ENCODE assay signal across 13 cellular contexts in genomic region chr14:69038449-69039286, GRCh38. TPM values are rescaled to one million over a fixed set of nuclear protein-coding genes. Genes with fewer than 3 reads are reported as not detected.
DNase-seq lines count a peak whose midpoint lies in the region; ATAC-seq, FAIRE-seq and TF ChIP-seq lines count a peak whose summit lies in the region.
"Had no signal": no experiment of that assay in that cellular context is flagged by ENCODE, and none has a peak within 500 bp of the region (broad histone marks: within the 10 kb centered on the region; RNA-seq: fewer than 3 reads in every experiment).

No MANE protein-coding gene starts in this region.

- in situ Hi-C loops in GM12878 (cut with MboI) (no loop called here), transverse colon (cut with MboI; ENCODE audit: low pct_ligation_motif_present in 1 of 4, low pct_unique_long_range_greater_than_20kb in 1 of 4, low sequenced_read_pairs in 3 of 4) (no loop called here)

- SMC1A ChIA-PET in GM12878 (lab: Charles Lee; ENCODE audit: uncharacterized antibody, unreplicated experiment) = interaction anchor here (1.1 kb wide), 2 partner anchors 12 to 22 kb away, joined by 3 read pairs; no protein-coding TSS in a partner anchor

- H3K9ac ChIP-seq in GM12878 (ENCODE audit: control insufficient read depth, insufficient read depth, low read length) = no peak overlapping the region
- no peak overlapping the region for H3K9ac ChIP-seq in keratinocyte (ENCODE audit: control insufficient read depth, extremely low read depth, insufficient read depth, low read length)

- DNase-seq in NCI-H146 (lab: John Stamatoyannopoulos, UW) (peak; percentile 7), NCI-H146 treated with DMSO at 0.1 percent for 48 hours (lab: John Stamatoyannopoulos, UW; ENCODE audit: unreplicated experiment) (no peak), GM12878 (ENCODE audit: low read depth, low spot score) (no peak), keratinocyte (ENCODE audit: low read depth, low spot score) (no peak), transverse colon (no peak), ecto neural progenitor cell (ENCODE audit: low spot score) (no peak), SW480 (ENCODE audit: low spot score) (no peak)
- DNase-seq: activated CD8-positive, alpha-beta T cell treated with anti-CD3 and anti-CD28 coated beads, Interleukin-2, amount 10 ng/mL, durations not matched to agents 7 days and 5 days; NCI-H748 treated with DMSO at 0.1 percent for 48 hours had no signal

- H3K4me2 ChIP-seq in GM12878 (ENCODE audit: control insufficient read depth, insufficient read depth) (no peak overlapping the region), keratinocyte (ENCODE audit: control insufficient read depth, extremely low read depth, insufficient read depth, low read depth, low read length) (peak overlapping the region; percentile 23)

- H3K36me3 ChIP-seq in GM12878 (ENCODE audit: control insufficient read depth in 2 of 2, insufficient read depth in 2 of 2, low read length in 1 of 2) (no peaks in the 10 kb centered on the region), keratinocyte (ENCODE audit: control insufficient read depth in 2 of 2, extremely low read depth in 1 of 2, insufficient read depth in 2 of 2, low read length in 2 of 2) (no peaks in the 10 kb centered on the region), transverse colon (no peaks in the 10 kb centered on the region)

- no peak for TF ChIP-seq EP300 in GM12878 (IDR thresholded peaks at IDR 0.05; ENCODE audit: borderline replicate concordance in 1 of 2, control insufficient read depth in 1 of 2, low read depth in 2 of 2, low read length in 2 of 2)
- no peak for TF ChIP-seq EP300 in transverse colon (IDR thresholded peaks at IDR 0.05; ENCODE audit: low read depth)

- no TSS peak for BruUV-seq in GM12878 (replicated peaks; lab: Mats Ljungman, UMichigan)

- dilution Hi-C loops in keratinocyte (cut with MboI; ENCODE audit: extremely low pct_ligation_motif_present, low sequenced_read_pairs) = no loop called here

- FAIRE-seq in GM12878 (lab: Jason Lieb, UNC) (no peak), keratinocyte (lab: Jason Lieb, UNC) (no peak)
- FAIRE-seq: bronchial epithelial cell had no signal

- no peaks in the 10 kb centered on the region for H3K79me2 ChIP-seq in GM12878 (ENCODE audit: control insufficient read depth, insufficient read depth, low read length)
- no peaks in the 10 kb centered on the region for H3K79me2 ChIP-seq in keratinocyte (ENCODE audit: control insufficient read depth, insufficient read depth, low read length)

- ATAC-seq in GM12878 (no peak), HG02870 (IDR thresholded peaks at IDR 0.05; ENCODE audit: unreplicated experiment) (no peak)
- ATAC-seq: activated CD8-positive, alpha-beta T cell treated with anti-CD3 and anti-CD28 coated beads, Interleukin-2, amount 10 ng/mL, durations not matched to agents 7 days and 5 days had no signal

- no peak for TF ChIP-seq POLR2A in GM12878 (IDR thresholded peaks at IDR 0.05; ENCODE audit: low read depth, low read length)
- TF ChIP-seq POLR2A in transverse colon (IDR thresholded peaks at IDR 0.05) = no peak

- H3K9me3 ChIP-seq in GM12878 (replicated peaks; ENCODE audit: control insufficient read depth, insufficient read depth, low read length) (no peaks in the 10 kb centered on the region), keratinocyte (ENCODE audit: control insufficient read depth, low read depth, low read length) (no peaks in the 10 kb centered on the region), transverse colon (no peaks in the 10 kb centered on the region)

- 26% methylated on average over 7 of the region's 7 CpGs for WGBS in GM12878 (ENCODE audit: insufficient coverage, insufficient replicate concordance, low lambda C conversion rate, missing lambda C conversion rate)
- 46 to 67% methylated on average over 1 to 7 of the region's 7 CpGs for WGBS in transverse colon (ENCODE audit: low coverage in 1 of 2), 2 donors

- H3K27ac ChIP-seq in GM12878 (ENCODE audit: control insufficient read depth, insufficient read depth) (no peak overlapping the region), keratinocyte (ENCODE audit: control insufficient read depth, insufficient read depth, low read length) (no peak overlapping the region), transverse colon (peak overlapping the region; percentile 1 to 56 (median 46))
- H3K27ac ChIP-seq: 22Rv1 had no signal

- no peak overlapping the region for H2AFZ ChIP-seq in GM12878 (ENCODE audit: control insufficient read depth, low read depth, low read length)
- H2AFZ ChIP-seq in keratinocyte (ENCODE audit: control insufficient read depth, low read length) = no peak overlapping the region

- H3K4me3 ChIP-seq in GM12878 (no peak overlapping the region), keratinocyte (ENCODE audit: control insufficient read depth in 2 of 3, extremely low read depth in 1 of 3, insufficient read depth in 2 of 3, low read depth in 1 of 3, low read length in 3 of 3) (no peak overlapping the region), transverse colon (no peak overlapping the region)
- H3K4me3 ChIP-seq: lung had no signal

- TF ChIP-seq CTCF in GM12878 (IDR thresholded peaks at IDR 0.05 in 2 of 3, conservative IDR thresholded peaks at IDR 0.05 in 1 of 3; ENCODE audit: control insufficient read depth in 2 of 3, extremely low read depth in 1 of 3, insufficient read depth in 1 of 3, low read depth in 3 of 3, low read length in 3 of 3) = no peak
- no peak for TF ChIP-seq CTCF in keratinocyte (optimal IDR thresholded peaks at IDR 0.05 in 1 of 3, IDR thresholded peaks at IDR 0.05 in 1 of 3, conservative IDR thresholded peaks at IDR 0.05 in 1 of 3; ENCODE audit: extremely low read depth in 1 of 3, insufficient read depth in 2 of 3, low read length in 3 of 3)
- TF ChIP-seq CTCF in transverse colon (IDR thresholded peaks at IDR 0.05) = no peak

- H3K27me3 ChIP-seq in GM12878 (replicated peaks in 1 of 2; ENCODE audit: control insufficient read depth in 2 of 2, insufficient read depth in 2 of 2, low read length in 1 of 2) (peaks cover 1 to 7% of the 10 kb centered on the region in 2 experiments; a peak in 3 of 4 replicates), keratinocyte (ENCODE audit: control insufficient read depth, extremely low read depth, insufficient read depth, low read length) (peaks cover 5% of the 10 kb centered on the region), transverse colon (no peaks in the 10 kb centered on the region)

- H3K4me1 ChIP-seq in GM12878 (ENCODE audit: control insufficient read depth, insufficient read depth, low read length) = no peaks in the 10 kb centered on the region
- H3K4me1 ChIP-seq in keratinocyte (ENCODE audit: control insufficient read depth, extremely low read depth, insufficient read depth, low read length) = peaks cover 21% of the 10 kb centered on the region
- H3K4me1 ChIP-seq in transverse colon = peaks cover 6 to 22% (median 17%) of the 10 kb centered on the region in 4 donors

- intact Hi-C loops in GM12878 (cut with micrococcal nuclease; ENCODE audit: unreplicated experiment) = no loop called here
- intact Hi-C loops in transverse colon (cut with DNase I; ENCODE audit: low total_unique reads) = no loop called here

- H4K20me1 ChIP-seq in GM12878 (ENCODE audit: control insufficient read depth, insufficient read depth) (no peaks in the 10 kb centered on the region), keratinocyte (ENCODE audit: control insufficient read depth, extremely low read depth, insufficient read depth, low read length) (no peaks in the 10 kb centered on the region)

- H3K9me1 ChIP-seq in keratinocyte (ENCODE audit: control insufficient read depth, extremely low read depth, insufficient read depth, low read length) = no peaks in the 10 kb centered on the region

- RAD21 ChIA-PET in GM12878 (lab: Charles Lee; ENCODE audit: unreplicated experiment) = no interaction called here

- no peak for TF ChIP-seq RAD21 in GM12878 (IDR thresholded peaks at IDR 0.05; ENCODE audit: insufficient read depth, low read depth, low read length)

- CTCF ChIA-PET in GM12878 (lab: Yijun Ruan, JAX) = no interaction called here

- POLR2A ChIA-PET in GM12878 (lab: Charles Lee) = no interaction called here

RNA-seq across cellular contexts. Expression of gene ACTN1, which starts 59.6 kb away (rescaled TPM):
- total RNA-seq in GM12878 (2013; cell fraction: nucleolus; rRNA removed) = 9.5 and 9.9 TPM in 2 replicates
- 2.2 and 3.3 TPM in 2 replicates for total RNA-seq in GM12878 (2014; rRNA removed)
- total RNA-seq in GM12878 (2014; rRNA removed; fragmentation: Illumina TruSeq; extraction: Trizol) = 1.2 and 1.9 TPM in 2 replicates
- total RNA-seq in GM12878 (2021) = 3.8 and 5.7 TPM in 2 replicates
- polyA plus RNA-seq in GM12878 (2011; ENCODE audit: low read depth) = 0.75 TPM
- polyA plus RNA-seq in GM12878 (2011; rRNA removed) = 18.5 and 39.4 TPM in 2 replicates
- 38.6 and 49.2 TPM in 2 replicates for polyA plus RNA-seq in GM12878 (2011; cell fraction: cytosol; rRNA removed)
- polyA plus RNA-seq in GM12878 (2011; cell fraction: nucleus; rRNA removed) = 44.2 and 85.1 TPM in 2 replicates
- polyA plus RNA-seq in GM12878 (2012) = 2.0 and 3.2 TPM in 2 replicates
- 2.4 and 5.0 TPM in 2 replicates for polyA plus RNA-seq in GM12878 (2014; fragmentation: Illumina TruSeq; extraction: Trizol)
- polyA plus RNA-seq in GM12878 (2014; fragmentation: Nextera tagmentation; extraction: Ambion mirVana) = under 1 TPM; 0.14 to 0.51 TPM
- polyA plus RNA-seq in GM12878 (2014; rRNA removed) = 2.8 and 3.1 TPM in 2 replicates
- 1 to 10 TPM; 3.0 to 3.1 TPM for polyA plus RNA-seq in GM12878 (2016; fragmentation: Nextera tagmentation; extraction: Ambion mirVana)
- polyA minus RNA-seq in GM12878 (2011; rRNA and poly(A)+ RNA removed) = 44.8 and 47.7 TPM in 2 replicates
- polyA minus RNA-seq in GM12878 (2011; cell fraction: cytosol; rRNA and poly(A)+ RNA removed) = 39.7 and 40.4 TPM in 2 replicates
- polyA minus RNA-seq in GM12878 (2011; cell fraction: nucleus; rRNA and poly(A)+ RNA removed) = 21.0 and 44.7 TPM in 2 replicates
- 394 to 1,027 TPM (median 558 TPM) in 3 replicates for polyA plus RNA-seq in keratinocyte
- polyA plus RNA-seq in keratinocyte (2011; ENCODE audit: low read depth) = 195 TPM
- 508 and 647 TPM in 2 replicates for polyA plus RNA-seq in keratinocyte (2011; cell fraction: cytosol; rRNA removed)
- 807 and 940 TPM in 2 replicates for polyA plus RNA-seq in keratinocyte (2011; cell fraction: nucleus; rRNA removed)
- 200 and 858 TPM in 2 replicates for polyA plus RNA-seq in keratinocyte (2012; ENCODE audit: low replicate concordance)
- 613 to 2,215 TPM (median 836 TPM) in 3 replicates for polyA minus RNA-seq in keratinocyte
- 1,064 TPM for polyA minus RNA-seq in keratinocyte (2011; cell fraction: cytosol; rRNA and poly(A)+ RNA removed)
- polyA minus RNA-seq in keratinocyte (2011; cell fraction: nucleus; rRNA and poly(A)+ RNA removed) = 724 and 945 TPM in 2 replicates
- 100 to 1,000 TPM; 127 to 403 (median 197) TPM for total RNA-seq in transverse colon

Comparison
In these comparisons a context has a peak if more than half of its experiments do, and no peak if none do; other contexts are left out.
1. H3K27ac ChIP-seq: peak in transverse colon (4 of 4); none in GM12878 (single experiment) and keratinocyte (single experiment).
2. RNA of gene ACTN1, which starts 59.6 kb away (total RNA-seq): 127 to 403 TPM in transverse colon; 1.2 to 9.9 TPM in GM12878; every median in the first group is over 10 times any median in the second.